20 cellular contexts compared by ENCODE assay signal in the genomic region with DNA sequence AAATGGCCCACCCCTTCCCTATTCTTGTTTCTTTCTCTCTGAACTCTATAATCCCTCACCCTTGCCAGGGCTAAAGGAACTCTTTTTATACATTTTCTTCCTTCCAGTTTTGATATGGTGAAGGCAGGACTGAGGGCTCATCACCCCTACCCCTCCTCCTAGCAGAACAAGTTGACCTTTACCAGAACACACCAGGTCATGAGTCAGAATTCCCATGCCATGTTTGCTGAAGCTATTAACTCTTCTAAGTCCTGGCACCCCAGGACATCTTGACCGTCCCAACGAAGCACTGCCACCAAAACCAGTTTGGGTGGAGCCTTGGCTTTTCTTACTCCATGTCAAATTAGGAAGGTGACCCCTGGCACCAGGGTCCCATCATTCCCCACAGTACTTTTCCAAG. TPM values are rescaled to one million over a fixed set of nuclear protein-coding genes. Genes with fewer than 3 reads are reported as not detected.
"Had no signal": no experiment of that assay in that cellular context is flagged by ENCODE, and none has a peak within 500 bp of the region (broad histone marks: within the 10 kb centered on the region; RNA-seq: fewer than 3 reads in every experiment).

No MANE protein-coding gene starts in this region.

- H3K4me1 ChIP-seq: left lung, prostate gland, SJCRH30, testis, upper lobe of right lung had no signal

- DNase-seq: activated effector memory CD4-positive, alpha-beta T cell treated with Interleukin-2 at 50 U/mL for 16 hours; activated naive CD4-positive, alpha-beta T cell treated with anti-CD3 and anti-CD28 coated beads, Interleukin-2, amount 50 U/mL, for 16 hours; amniotic stem cell; brain microvascular endothelial cell; cerebellar nuclear complex; effector memory CD4-positive, alpha-beta T cell; islet precursor cell; left lung; mucosa of descending colon; naive thymus-derived CD4-positive, alpha-beta T cell; SJCRH30; stomach; testis; upper lobe of right lung had no signal

- H3K27ac ChIP-seq: brain microvascular endothelial cell, epithelial cell of prostate, gastroesophageal sphincter, left lung, prostate gland, SJCRH30, stomach, testis, upper lobe of right lung had no signal

- H3K4me3 ChIP-seq: gastroesophageal sphincter, left lung, mucosa of descending colon, prostate gland, SJCRH30, upper lobe of right lung had no signal

- H3K27ac Mint-ChIP-seq: dendritic cell treated with granulocyte-macrophage colony-stimulating factor and Interleukin-4, amounts not matched to agents 40 ng/mL and 50 ng/mL, for 4 days; naive thymus-derived CD4-positive, alpha-beta T cell had no signal

- H3K36me3 ChIP-seq: brain microvascular endothelial cell, gastroesophageal sphincter, left lung, prostate gland, SJCRH30, stomach, upper lobe of right lung had no signal

- H3K4me3 Mint-ChIP-seq: dendritic cell treated with granulocyte-macrophage colony-stimulating factor and Interleukin-4, amounts not matched to agents 40 ng/mL and 50 ng/mL, for 4 days had no signal

- H3K27me3 ChIP-seq: brain microvascular endothelial cell, SJCRH30, testis, upper lobe of right lung had no signal

- H3K9me3 Mint-ChIP-seq: dendritic cell treated with granulocyte-macrophage colony-stimulating factor and Interleukin-4, amounts not matched to agents 40 ng/mL and 50 ng/mL, for 4 days had no signal

- ATAC-seq: activated CD4-positive, CD25-positive, alpha-beta regulatory T cell treated with anti-CD3 and anti-CD28 coated beads, Interleukin-2, amount 50 U/mL, for 24 hours; gastroesophageal sphincter; left lung; naive thymus-derived CD4-positive, alpha-beta T cell; sciatic nerve; upper lobe of right lung had no signal

- H3K9me3 ChIP-seq: gastroesophageal sphincter, left lung, mucosa of descending colon, prostate gland, SJCRH30, stomach, testis, upper lobe of right lung had no signal

RNA-seq across cellular contexts. Expression of a gene that starts 57.5 kb away (rescaled TPM):
- total RNA-seq: SJCRH30 had no signal
